1 cellular context compared by ENCODE assay signal in genomic region chr16:74296465-74297295, GRCh38.
TF ChIP-seq lines count a peak whose summit lies in the region.

Gene PSMD7 (plus strand): TSS chr16:74296814. CDS start chr16:74296915, 101 bp downstream.

TF ChIP-seq in HEK293, 187 proteins besides CTCF, POLR2A, EP300 and RAD21 (continued from another document and continues in another):
- TF ChIP-seq, protein P1, sequence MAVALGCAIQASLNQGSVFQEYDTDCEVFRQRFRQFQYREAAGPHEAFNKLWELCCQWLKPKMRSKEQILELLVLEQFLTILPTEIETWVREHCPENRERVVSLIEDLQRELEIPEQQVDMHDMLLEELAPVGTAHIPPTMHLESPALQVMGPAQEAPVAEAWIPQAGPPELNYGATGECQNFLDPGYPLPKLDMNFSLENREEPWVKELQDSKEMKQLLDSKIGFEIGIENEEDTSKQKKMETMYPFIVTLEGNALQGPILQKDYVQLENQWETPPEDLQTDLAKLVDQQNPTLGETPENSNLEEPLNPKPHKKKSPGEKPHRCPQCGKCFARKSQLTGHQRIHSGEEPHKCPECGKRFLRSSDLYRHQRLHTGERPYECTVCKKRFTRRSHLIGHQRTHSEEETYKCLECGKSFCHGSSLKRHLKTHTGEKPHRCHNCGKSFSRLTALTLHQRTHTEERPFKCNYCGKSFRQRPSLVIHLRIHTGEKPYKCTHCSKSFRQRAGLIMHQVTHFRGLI (tag by site-specific recombination; IDR thresholded peaks at IDR 0.05) = no peak
- TF ChIP-seq, protein P2, sequence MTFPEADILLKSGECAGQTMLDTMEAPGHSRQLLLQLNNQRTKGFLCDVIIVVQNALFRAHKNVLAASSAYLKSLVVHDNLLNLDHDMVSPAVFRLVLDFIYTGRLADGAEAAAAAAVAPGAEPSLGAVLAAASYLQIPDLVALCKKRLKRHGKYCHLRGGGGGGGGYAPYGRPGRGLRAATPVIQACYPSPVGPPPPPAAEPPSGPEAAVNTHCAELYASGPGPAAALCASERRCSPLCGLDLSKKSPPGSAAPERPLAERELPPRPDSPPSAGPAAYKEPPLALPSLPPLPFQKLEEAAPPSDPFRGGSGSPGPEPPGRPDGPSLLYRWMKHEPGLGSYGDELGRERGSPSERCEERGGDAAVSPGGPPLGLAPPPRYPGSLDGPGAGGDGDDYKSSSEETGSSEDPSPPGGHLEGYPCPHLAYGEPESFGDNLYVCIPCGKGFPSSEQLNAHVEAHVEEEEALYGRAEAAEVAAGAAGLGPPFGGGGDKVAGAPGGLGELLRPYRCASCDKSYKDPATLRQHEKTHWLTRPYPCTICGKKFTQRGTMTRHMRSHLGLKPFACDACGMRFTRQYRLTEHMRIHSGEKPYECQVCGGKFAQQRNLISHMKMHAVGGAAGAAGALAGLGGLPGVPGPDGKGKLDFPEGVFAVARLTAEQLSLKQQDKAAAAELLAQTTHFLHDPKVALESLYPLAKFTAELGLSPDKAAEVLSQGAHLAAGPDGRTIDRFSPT (tag by site-specific recombination; IDR thresholded peaks at IDR 0.05) = no peak
- no peak for TF ChIP-seq REPIN1 (tag by site-specific recombination; IDR thresholded peaks at IDR 0.05; ENCODE audit: low read depth)
- no peak for TF ChIP-seq ZNF571 (tag by site-specific recombination; IDR thresholded peaks at IDR 0.05)
- no peak for TF ChIP-seq ZNF555 (tag by site-specific recombination; conservative IDR thresholded peaks at IDR 0.05)
- TF ChIP-seq KLF10 (tag by site-specific recombination; IDR thresholded peaks at IDR 0.05) = no peak
- TF ChIP-seq, protein P3, sequence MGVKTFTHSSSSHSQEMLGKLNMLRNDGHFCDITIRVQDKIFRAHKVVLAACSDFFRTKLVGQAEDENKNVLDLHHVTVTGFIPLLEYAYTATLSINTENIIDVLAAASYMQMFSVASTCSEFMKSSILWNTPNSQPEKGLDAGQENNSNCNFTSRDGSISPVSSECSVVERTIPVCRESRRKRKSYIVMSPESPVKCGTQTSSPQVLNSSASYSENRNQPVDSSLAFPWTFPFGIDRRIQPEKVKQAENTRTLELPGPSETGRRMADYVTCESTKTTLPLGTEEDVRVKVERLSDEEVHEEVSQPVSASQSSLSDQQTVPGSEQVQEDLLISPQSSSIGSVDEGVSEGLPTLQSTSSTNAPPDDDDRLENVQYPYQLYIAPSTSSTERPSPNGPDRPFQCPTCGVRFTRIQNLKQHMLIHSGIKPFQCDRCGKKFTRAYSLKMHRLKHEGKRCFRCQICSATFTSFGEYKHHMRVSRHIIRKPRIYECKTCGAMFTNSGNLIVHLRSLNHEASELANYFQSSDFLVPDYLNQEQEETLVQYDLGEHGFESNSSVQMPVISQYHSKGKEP (tag by site-specific recombination; IDR thresholded peaks at IDR 0.05) = no peak
- no peak for TF ChIP-seq ZNF133 (tag by site-specific recombination; IDR thresholded peaks at IDR 0.05)
- TF ChIP-seq ZNF202 (tag by site-specific recombination; IDR thresholded peaks at IDR 0.05; ENCODE audit: borderline replicate concordance) = no peak
- 0 out of 2 replicates have a peak, but pooled peaks have one; percentile 5 for TF ChIP-seq ZNF768 (tag by site-specific recombination; IDR thresholded peaks at IDR 0.05)
- no peak for TF ChIP-seq ZNF350 (tag by site-specific recombination; IDR thresholded peaks at IDR 0.05)
- TF ChIP-seq ZNF791 (tag by site-specific recombination; IDR thresholded peaks at IDR 0.05) = no peak
- peak; percentile 92 for TF ChIP-seq ZBTB26 (tag by site-specific recombination; optimal IDR thresholded peaks at IDR 0.05)
- TF ChIP-seq GLI2 (tag by site-specific recombination; IDR thresholded peaks at IDR 0.05; ENCODE audit: borderline replicate concordance, low read depth) = no peak
- TF ChIP-seq ZNF18 (tag by site-specific recombination; IDR thresholded peaks at IDR 0.05) = no peak
- TF ChIP-seq GLIS1 (tag by site-specific recombination; IDR thresholded peaks at IDR 0.05) = peak; percentile 65
- no peak for TF ChIP-seq ZNF560 (tag by site-specific recombination; IDR thresholded peaks at IDR 0.05; ENCODE audit: borderline replicate concordance)
- TF ChIP-seq ZBTB21 (tag by site-specific recombination; IDR thresholded peaks at IDR 0.05) = no peak
- TF ChIP-seq ZXDB (tag by site-specific recombination; IDR thresholded peaks at IDR 0.05) = peak; percentile 94
- TF ChIP-seq ZNF148 (tag by site-specific recombination; IDR thresholded peaks at IDR 0.05; ENCODE audit: borderline replicate concordance) = no peak
- no peak for TF ChIP-seq ZNF433 (tag by site-specific recombination; IDR thresholded peaks at IDR 0.05; ENCODE audit: low read depth)
- no peak; the same call in 1 of the 2 replicates for TF ChIP-seq HOXC10 (CRISPR knock-in tag; IDR thresholded peaks at IDR 0.05)
- TF ChIP-seq, protein P4, sequence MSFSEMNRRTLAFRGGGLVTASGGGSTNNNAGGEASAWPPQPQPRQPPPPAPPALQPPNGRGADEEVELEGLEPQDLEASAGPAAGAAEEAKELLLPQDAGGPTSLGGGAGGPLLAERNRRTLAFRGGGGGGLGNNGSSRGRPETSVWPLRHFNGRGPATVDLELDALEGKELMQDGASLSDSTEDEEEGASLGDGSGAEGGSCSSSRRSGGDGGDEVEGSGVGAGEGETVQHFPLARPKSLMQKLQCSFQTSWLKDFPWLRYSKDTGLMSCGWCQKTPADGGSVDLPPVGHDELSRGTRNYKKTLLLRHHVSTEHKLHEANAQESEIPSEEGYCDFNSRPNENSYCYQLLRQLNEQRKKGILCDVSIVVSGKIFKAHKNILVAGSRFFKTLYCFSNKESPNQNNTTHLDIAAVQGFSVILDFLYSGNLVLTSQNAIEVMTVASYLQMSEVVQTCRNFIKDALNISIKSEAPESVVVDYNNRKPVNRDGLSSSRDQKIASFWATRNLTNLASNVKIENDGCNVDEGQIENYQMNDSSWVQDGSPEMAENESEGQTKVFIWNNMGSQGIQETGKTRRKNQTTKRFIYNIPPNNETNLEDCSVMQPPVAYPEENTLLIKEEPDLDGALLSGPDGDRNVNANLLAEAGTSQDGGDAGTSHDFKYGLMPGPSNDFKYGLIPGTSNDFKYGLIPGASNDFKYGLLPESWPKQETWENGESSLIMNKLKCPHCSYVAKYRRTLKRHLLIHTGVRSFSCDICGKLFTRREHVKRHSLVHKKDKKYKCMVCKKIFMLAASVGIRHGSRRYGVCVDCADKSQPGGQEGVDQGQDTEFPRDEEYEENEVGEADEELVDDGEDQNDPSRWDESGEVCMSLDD (tag by site-specific recombination; IDR thresholded peaks at IDR 0.05) = no peak
- TF ChIP-seq TCF7L2 (IDR thresholded peaks at IDR 0.05; ENCODE audit: borderline replicate concordance, low read depth, low read length) = no peak
- TF ChIP-seq ZBTB17 (tag by site-specific recombination; IDR thresholded peaks at IDR 0.05) = peak; percentile 69
- peak; percentile 73 for TF ChIP-seq ZFHX2 (tag by site-specific recombination; conservative IDR thresholded peaks at IDR 0.05)
- TF ChIP-seq, protein P5, sequence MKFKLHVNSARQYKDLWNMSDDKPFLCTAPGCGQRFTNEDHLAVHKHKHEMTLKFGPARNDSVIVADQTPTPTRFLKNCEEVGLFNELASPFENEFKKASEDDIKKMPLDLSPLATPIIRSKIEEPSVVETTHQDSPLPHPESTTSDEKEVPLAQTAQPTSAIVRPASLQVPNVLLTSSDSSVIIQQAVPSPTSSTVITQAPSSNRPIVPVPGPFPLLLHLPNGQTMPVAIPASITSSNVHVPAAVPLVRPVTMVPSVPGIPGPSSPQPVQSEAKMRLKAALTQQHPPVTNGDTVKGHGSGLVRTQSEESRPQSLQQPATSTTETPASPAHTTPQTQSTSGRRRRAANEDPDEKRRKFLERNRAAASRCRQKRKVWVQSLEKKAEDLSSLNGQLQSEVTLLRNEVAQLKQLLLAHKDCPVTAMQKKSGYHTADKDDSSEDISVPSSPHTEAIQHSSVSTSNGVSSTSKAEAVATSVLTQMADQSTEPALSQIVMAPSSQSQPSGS (tag by site-specific recombination; IDR thresholded peaks at IDR 0.05; ENCODE audit: low read depth) = no peak
- no peak for TF ChIP-seq ZNF645 (tag by site-specific recombination; IDR thresholded peaks at IDR 0.05)
- TF ChIP-seq ZNF639 (tag by site-specific recombination; IDR thresholded peaks at IDR 0.05) = peak; percentile 31; the same call in 1 of the 2 replicates
- TF ChIP-seq OSR2 (tag by site-specific recombination; IDR thresholded peaks at IDR 0.05) = no peak
- TF ChIP-seq ZFP3 (tag by site-specific recombination; IDR thresholded peaks at IDR 0.05; ENCODE audit: low read depth) = no peak
- no peak for TF ChIP-seq ZSCAN16 (tag by site-specific recombination; IDR thresholded peaks at IDR 0.05)
- peak; percentile 84 for TF ChIP-seq ZNF24 (tag by site-specific recombination; IDR thresholded peaks at IDR 0.05)
- no peak for TF ChIP-seq ZNF362 (tag by site-specific recombination; IDR thresholded peaks at IDR 0.05)
- no peak for TF ChIP-seq GFI1B (tag by site-specific recombination; IDR thresholded peaks at IDR 0.05)
- no peak for TF ChIP-seq ZNF248 (tag by site-specific recombination; IDR thresholded peaks at IDR 0.05)
- no peak for TF ChIP-seq ZNF324 (tag by site-specific recombination; IDR thresholded peaks at IDR 0.05)
- no peak for TF ChIP-seq ZNF274 (IDR thresholded peaks at IDR 0.05; ENCODE audit: low read length)
- TF ChIP-seq ZNF274 (tag by site-specific recombination; IDR thresholded peaks at IDR 0.05; ENCODE audit: borderline replicate concordance) = no peak
- TF ChIP-seq ZEB2 (tag by site-specific recombination; IDR thresholded peaks at IDR 0.05) = peak; percentile 76
